In the genomic region with DNA sequence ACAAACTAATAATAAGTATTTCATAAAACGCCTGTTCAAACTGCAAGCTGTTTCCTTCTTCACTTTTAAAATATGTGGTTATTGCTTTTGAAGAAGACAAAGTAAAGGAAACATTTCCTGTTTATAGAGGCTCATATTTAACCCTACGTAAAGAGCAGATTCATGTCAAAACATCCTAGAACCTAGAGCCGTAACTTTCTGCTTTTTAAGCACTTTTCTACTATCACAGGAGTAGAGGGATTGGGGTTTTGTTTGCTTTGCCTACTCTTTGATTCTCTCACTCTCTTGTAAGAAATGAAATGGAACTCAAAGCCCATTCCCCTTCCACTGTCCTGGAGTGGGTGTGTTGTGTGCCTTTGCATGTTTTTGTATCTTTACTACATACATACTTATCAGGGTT, we compare ENCODE assay signal across 15 cellular contexts. TPM values are rescaled to one million over a fixed set of nuclear protein-coding genes. Genes with fewer than 3 reads are reported as not detected.
A peak's percentile ranks its signal among the peaks of the same experiment; 100 is the strongest.
DNase-seq lines count a peak whose midpoint lies in the region; ATAC-seq and TF ChIP-seq lines count a peak whose summit lies in the region.
"Had no signal": no experiment of that assay in that cellular context is flagged by ENCODE, and none has a peak within 500 bp of the region (broad histone marks: within the 10 kb centered on the region; RNA-seq: fewer than 3 reads in every experiment).

No MANE protein-coding gene starts in this region.

- H3K27ac Mint-ChIP-seq in stimulated activated naive CD8-positive, alpha-beta T cell treated with anti-CD3 and anti-CD28 coated beads, Interleukin-15, Interleukin-2, amounts not matched to agents 100 ng/mL and 50 ng/mL, for 24 hours: peak overlapping the region; percentile 76
- H3K27ac Mint-ChIP-seq in activated T-helper 1 cell treated with anti-CD3 and anti-CD28 coated beads, Interleukin-12 subunit alpha, Interleukin-12 subunit beta, Interleukin-2, Interleukin-4 antibody, amounts not matched to agents 30 ng/mL and 10 ng/mL and 1 ng/mL, durations not matched to agents 14 hours and 24 hours and 36 hours: peak overlapping the region; percentile 82
- peak overlapping the region in 5 of 6 donors; percentile 36 to 91 (median 76) for H3K27ac Mint-ChIP-seq in immature natural killer cell
- H3K27ac Mint-ChIP-seq: endodermal cell had no signal

- no peak for ATAC-seq in stimulated activated naive CD8-positive, alpha-beta T cell treated with anti-CD3 and anti-CD28 coated beads, Interleukin-15, Interleukin-2, amounts not matched to agents 100 U/mL and 50 U/mL, for 24 hours
- ATAC-seq in HG03571 (IDR thresholded peaks at IDR 0.05; ENCODE audit: unreplicated experiment): no peak
- ATAC-seq: HCT116, Panc1 had no signal

- H3K9me3 Mint-ChIP-seq in stimulated activated naive CD8-positive, alpha-beta T cell treated with anti-CD3 and anti-CD28 coated beads, Interleukin-15, Interleukin-2, amounts not matched to agents 100 ng/mL and 50 ng/mL, for 24 hours: no peaks in the 10 kb centered on the region
- no peaks in the 10 kb centered on the region for H3K9me3 Mint-ChIP-seq in activated T-helper 1 cell treated with anti-CD3 and anti-CD28 coated beads, Interleukin-12 subunit alpha, Interleukin-12 subunit beta, Interleukin-2, Interleukin-4 antibody, amounts not matched to agents 30 ng/mL and 10 ng/mL and 1 ng/mL, durations not matched to agents 14 hours and 24 hours and 36 hours
- no peaks in the 10 kb centered on the region for H3K9me3 Mint-ChIP-seq in immature natural killer cell
- H3K9me3 Mint-ChIP-seq: endodermal cell had no signal

- H3K4me3 Mint-ChIP-seq in stimulated activated naive CD8-positive, alpha-beta T cell treated with anti-CD3 and anti-CD28 coated beads, Interleukin-15, Interleukin-2, amounts not matched to agents 100 ng/mL and 50 ng/mL, for 24 hours: peak overlapping the region; percentile 44
- peak overlapping the region; percentile 46 for H3K4me3 Mint-ChIP-seq in activated T-helper 1 cell treated with anti-CD3 and anti-CD28 coated beads, Interleukin-12 subunit alpha, Interleukin-12 subunit beta, Interleukin-2, Interleukin-4 antibody, amounts not matched to agents 30 ng/mL and 10 ng/mL and 1 ng/mL, durations not matched to agents 14 hours and 24 hours and 36 hours
- peak overlapping the region in 1 of 5 donors; percentile 19 for H3K4me3 Mint-ChIP-seq in immature natural killer cell
- H3K4me3 Mint-ChIP-seq: endodermal cell had no signal

- DNase-seq in stimulated activated naive CD8-positive, alpha-beta T cell treated with anti-CD3 and anti-CD28 coated beads, Interleukin-15, Interleukin-2, amounts not matched to agents 100 U/mL and 50 U/mL, for 24 hours: no peak
- no peak for DNase-seq in activated T-helper 1 cell treated with anti-CD3 and anti-CD28 coated beads, Interleukin-12 subunit alpha, Interleukin-12 subunit beta, Interleukin-2, Interleukin-4 antibody, amounts not matched to agents 30 ng/mL and 10 ng/mL and 1 ng/mL, durations not matched to agents 14 hours and 24 hours and 36 hours (ENCODE audit: low spot score)
- DNase-seq in immature natural killer cell: no peak
- no peak for DNase-seq in GM20000 (ENCODE audit: low spot score)
- DNase-seq in NCI-H1930 (lab: John Stamatoyannopoulos, UW): no peak
- no peak for DNase-seq in activated gamma-delta T cell (lab: John Stamatoyannopoulos, UW)
- DNase-seq: Calu3, NCI-H1436 treated with DMSO at 0.1 percent for 48 hours, NCI-H82 had no signal

- no peaks in the 10 kb centered on the region for H3K27me3 Mint-ChIP-seq in stimulated activated naive CD8-positive, alpha-beta T cell treated with anti-CD3 and anti-CD28 coated beads, Interleukin-15, Interleukin-2, amounts not matched to agents 100 ng/mL and 50 ng/mL, for 24 hours
- H3K27me3 Mint-ChIP-seq in activated T-helper 1 cell treated with anti-CD3 and anti-CD28 coated beads, Interleukin-12 subunit alpha, Interleukin-12 subunit beta, Interleukin-2, Interleukin-4 antibody, amounts not matched to agents 30 ng/mL and 10 ng/mL and 1 ng/mL, durations not matched to agents 14 hours and 24 hours and 36 hours (ENCODE audit: insufficient read depth): peaks cover 3% of the 10 kb centered on the region
- peaks cover 3 to 10% (median 7%) of the 10 kb centered on the region in 3 donors for H3K27me3 Mint-ChIP-seq in immature natural killer cell (ENCODE audit: low read depth in 3 of 3)

- intact Hi-C loops in activated T-helper 1 cell treated with anti-CD3 and anti-CD28 coated beads, Interleukin-12 subunit alpha, Interleukin-12 subunit beta, Interleukin-2, Interleukin-4 antibody, amounts not matched to agents 30 ng/mL and 10 ng/mL and 1 ng/mL, durations not matched to agents 14 hours and 24 hours and 36 hours (cut with micrococcal nuclease): loop anchor here (5.0 kb wide), 1 partner anchor 726 kb away; the partner anchor contains the start of gene PCCA

- H3K36me3 Mint-ChIP-seq in stimulated activated naive CD8-positive, alpha-beta T cell treated with anti-CD3 and anti-CD28 coated beads, Interleukin-15, Interleukin-2, amounts not matched to agents 100 ng/mL and 50 ng/mL, for 24 hours (ENCODE audit: low read depth): peaks cover 74% of the 10 kb centered on the region
- H3K36me3 Mint-ChIP-seq in activated T-helper 1 cell treated with anti-CD3 and anti-CD28 coated beads, Interleukin-12 subunit alpha, Interleukin-12 subunit beta, Interleukin-2, Interleukin-4 antibody, amounts not matched to agents 30 ng/mL and 10 ng/mL and 1 ng/mL, durations not matched to agents 14 hours and 24 hours and 36 hours (ENCODE audit: low read depth): peaks cover 42% of the 10 kb centered on the region
- H3K36me3 Mint-ChIP-seq in immature natural killer cell: peaks cover 17 to 32% (median 29%) of the 10 kb centered on the region in 3 donors

- no peak for TF ChIP-seq CTCF in GM20000 (IDR thresholded peaks at IDR 0.05; ENCODE audit: extremely low read depth, missing control alignments)

- peaks cover 98% of the 10 kb centered on the region for H3K4me1 Mint-ChIP-seq in stimulated activated naive CD8-positive, alpha-beta T cell treated with anti-CD3 and anti-CD28 coated beads, Interleukin-15, Interleukin-2, amounts not matched to agents 100 ng/mL and 50 ng/mL, for 24 hours (ENCODE audit: low read depth)
- H3K4me1 Mint-ChIP-seq in activated T-helper 1 cell treated with anti-CD3 and anti-CD28 coated beads, Interleukin-12 subunit alpha, Interleukin-12 subunit beta, Interleukin-2, Interleukin-4 antibody, amounts not matched to agents 30 ng/mL and 10 ng/mL and 1 ng/mL, durations not matched to agents 14 hours and 24 hours and 36 hours (ENCODE audit: low read depth): peaks cover 86% of the 10 kb centered on the region
- peaks cover 61 to 81% of the 10 kb centered on the region in 2 donors for H3K4me1 Mint-ChIP-seq in immature natural killer cell

RNA-seq across cellular contexts. Expression of gene GPR183, which starts 54.0 kb away (rescaled TPM):
- total RNA-seq in activated T-helper 1 cell treated with anti-CD3 and anti-CD28 coated beads, Interleukin-12 subunit alpha, Interleukin-12 subunit beta, Interleukin-2, Interleukin-4 antibody, amounts not matched to agents 30 ng/mL and 10 ng/mL and 1 ng/mL, durations not matched to agents 14 hours and 24 hours and 36 hours: 22.6 and 23.6 TPM in 2 replicates
- 100 to 1,000 TPM in 1 of 3 donors, 10 to 100 TPM in 2; 63.2 to 154 (median 87.1) TPM for polyA plus RNA-seq in immature natural killer cell
- total RNA-seq: Calu3, HT1080 had no signal
